Comparison of ENCODE assay signal across 17 cellular contexts in genomic region chr17:28181568-28181967, GRCh38.
DNase-seq lines count a peak whose midpoint lies in the region; ATAC-seq and TF ChIP-seq lines count a peak whose summit lies in the region.
"Had no signal": no experiment of that assay in that cellular context is flagged by ENCODE, and none has a peak within 500 bp of the region (broad histone marks: within the 10 kb centered on the region; RNA-seq: fewer than 3 reads in every experiment).

No MANE protein-coding gene starts in this region.

- no peak overlapping the region for H2BK15ac ChIP-seq in mesenchymal stem cell (ENCODE audit: low read depth, poor library complexity, severe bottlenecking)

- peaks cover 23% of the 10 kb centered on the region for H3K79me1 ChIP-seq in mesenchymal stem cell (replicated peaks; ENCODE audit: low read length, poor library complexity, severe bottlenecking)
- H3K79me1 ChIP-seq in trophoblast cell (ENCODE audit: low read length): peaks cover 13% of the 10 kb centered on the region

- H3K4me2 ChIP-seq in mesenchymal stem cell (ENCODE audit: low read length, poor library complexity, severe bottlenecking) (no peak overlapping the region), neural progenitor cell (no peak overlapping the region), trophoblast cell (ENCODE audit: low read length) (no peak overlapping the region)
- H3K4me2 ChIP-seq: A549; BLaER1 treated with 17β-estradiol and CSF1 and Interleukin-3, amounts not matched to agents 10 nM and 100 nM had no signal

- peaks cover 7% of the 10 kb centered on the region for H3K4me1 ChIP-seq in mesenchymal stem cell (ENCODE audit: control insufficient read depth, insufficient read depth, low read depth, low read length)
- no peaks in the 10 kb centered on the region for H3K4me1 ChIP-seq in neural progenitor cell
- peaks cover 4 to 11% of the 10 kb centered on the region in 2 experiments for H3K4me1 ChIP-seq in trophoblast cell (ENCODE audit: control insufficient read depth in 1 of 2, insufficient read depth in 2 of 2, low read length in 2 of 2)
- H3K4me1 ChIP-seq: Caco-2 had no signal

- H3K36me3 Mint-ChIP-seq in neural progenitor cell: peaks cover 22% of the 10 kb centered on the region

- H3K9me3 Mint-ChIP-seq in neural progenitor cell: peaks cover 6% of the 10 kb centered on the region
- H3K9me3 Mint-ChIP-seq: CD4-positive, alpha-beta T cell; CD8-positive, alpha-beta T cell had no signal

- H4K20me1 ChIP-seq in neural progenitor cell (ENCODE audit: low read depth): no peaks in the 10 kb centered on the region
- H4K20me1 ChIP-seq: BLaER1 treated with 17β-estradiol and CSF1 and Interleukin-3, amounts not matched to agents 10 nM and 100 nM had no signal

- DNase-seq in mesenchymal stem cell (no peak), neural progenitor cell (ENCODE audit: low spot score) (no peak), trophoblast cell (no peak), NCI-H1092 (lab: John Stamatoyannopoulos, UW) (no peak)
- DNase-seq: AML-193; Caco-2; Calu3; CD4-positive, alpha-beta T cell; CD8-positive, alpha-beta T cell; DMS79 treated with DMSO at 0.1 percent for 48 hours; GF-D8 had no signal

- H3K9ac ChIP-seq in mesenchymal stem cell (ENCODE audit: low read length) (no peak overlapping the region), neural progenitor cell (no peak overlapping the region), trophoblast cell (ENCODE audit: low read length) (no peak overlapping the region)
- H3K9ac ChIP-seq: BLaER1 treated with 17β-estradiol and CSF1 and Interleukin-3, amounts not matched to agents 10 nM and 100 nM had no signal

- no peaks in the 10 kb centered on the region for H3K27me3 ChIP-seq in mesenchymal stem cell (ENCODE audit: control insufficient read depth in 1 of 2, insufficient read depth in 1 of 2, low read length in 2 of 2)
- no peaks in the 10 kb centered on the region for H3K27me3 ChIP-seq in neural progenitor cell
- H3K27me3 ChIP-seq in trophoblast cell (ENCODE audit: insufficient read depth, low read length): no peaks in the 10 kb centered on the region
- H3K27me3 ChIP-seq: BLaER1 treated with 17β-estradiol and CSF1 and Interleukin-3, amounts not matched to agents 10 nM and 100 nM had no signal

- H3K27ac ChIP-seq in mesenchymal stem cell (ENCODE audit: low read length, poor library complexity, severe bottlenecking) (no peak overlapping the region), neural progenitor cell (no peak overlapping the region), trophoblast cell (ENCODE audit: low read depth, low read length) (no peak overlapping the region)
- H3K27ac ChIP-seq: 22Rv1; A549; BLaER1 treated with 17β-estradiol and CSF1 and Interleukin-3, amounts not matched to agents 10 nM and 100 nM; C4-2B had no signal

- H3K27ac Mint-ChIP-seq in neural progenitor cell: no peak overlapping the region
- H3K27ac Mint-ChIP-seq: B cell; CD4-positive, alpha-beta T cell; CD8-positive, alpha-beta T cell had no signal

- H3K14ac ChIP-seq in mesenchymal stem cell (ENCODE audit: low read length in 2 of 2) (no peak overlapping the region), trophoblast cell (ENCODE audit: low read length) (peak overlapping the region; percentile 88)

- no peaks in the 10 kb centered on the region for H3K79me2 ChIP-seq in neural progenitor cell (ENCODE audit: low read depth)
- peaks cover 2% of the 10 kb centered on the region for H3K79me2 ChIP-seq in trophoblast cell (ENCODE audit: control insufficient read depth, insufficient read depth, low read length, poor library complexity)

- H4K91ac ChIP-seq in mesenchymal stem cell (ENCODE audit: low read length): no peak overlapping the region
- H4K91ac ChIP-seq in trophoblast cell (ENCODE audit: low read depth, low read length): peak overlapping the region; percentile 74

- no peak for TF ChIP-seq CTCF in neural progenitor cell (IDR thresholded peaks at IDR 0.05)

- H2AFZ ChIP-seq in mesenchymal stem cell (ENCODE audit: low read depth, low read length) (no peak overlapping the region), neural progenitor cell (replicated peaks) (no peak overlapping the region), trophoblast cell (ENCODE audit: insufficient read depth, low read length, poor library complexity) (no peak overlapping the region)

- no peak for ATAC-seq in GM21786 (IDR thresholded peaks at IDR 0.05; ENCODE audit: unreplicated experiment)
- ATAC-seq: A549; CD8-positive, alpha-beta T cell had no signal

- no peak overlapping the region for H4K8ac ChIP-seq in mesenchymal stem cell (ENCODE audit: low read length)
- H4K8ac ChIP-seq in trophoblast cell (ENCODE audit: low read depth, low read length): peak overlapping the region; percentile 54

- H2BK12ac ChIP-seq in mesenchymal stem cell (ENCODE audit: low read length in 2 of 2): peak overlapping the region; percentile 47 to 49
- peak overlapping the region; percentile 93 for H2BK12ac ChIP-seq in trophoblast cell (ENCODE audit: low read length)

- H3K4me3 Mint-ChIP-seq in neural progenitor cell: peak overlapping the region; percentile 55
- H3K4me3 Mint-ChIP-seq: B cell; CD4-positive, alpha-beta T cell; CD8-positive, alpha-beta T cell had no signal

- H4K12ac ChIP-seq in trophoblast cell (ENCODE audit: low read depth, low read length): no peak overlapping the region

- H3K9me3 ChIP-seq in mesenchymal stem cell (ENCODE audit: control insufficient read depth, low read length) (no peaks in the 10 kb centered on the region), neural progenitor cell (ENCODE audit: low read depth) (no peaks in the 10 kb centered on the region), trophoblast cell (ENCODE audit: insufficient read depth, low read depth, low read length) (no peaks in the 10 kb centered on the region)

- H2BK5ac ChIP-seq in mesenchymal stem cell (ENCODE audit: low read depth, low read length, poor library complexity, severe bottlenecking) (no peak overlapping the region), trophoblast cell (ENCODE audit: low read depth, low read length, poor library complexity) (peak overlapping the region; percentile 85)

- H3K4ac ChIP-seq in mesenchymal stem cell (ENCODE audit: low read depth in 1 of 2, low read length in 2 of 2) (no peak overlapping the region), trophoblast cell (ENCODE audit: low read depth, low read length) (peak overlapping the region; percentile 14)

- no peak overlapping the region for H2AK5ac ChIP-seq in mesenchymal stem cell (ENCODE audit: low read length, severe bottlenecking)
- peak overlapping the region; percentile 76 for H2AK5ac ChIP-seq in trophoblast cell (ENCODE audit: low read length)

- H3K4me3 ChIP-seq in mesenchymal stem cell (ENCODE audit: insufficient read depth in 1 of 2, low read depth in 1 of 2, low read length in 2 of 2) (no peak overlapping the region), neural progenitor cell (no peak overlapping the region), trophoblast cell (ENCODE audit: low read depth, low read length) (no peak overlapping the region)
- H3K4me3 ChIP-seq: A549; BLaER1 treated with 17β-estradiol and CSF1 and Interleukin-3, amounts not matched to agents 10 nM and 100 nM had no signal

- H3K23ac ChIP-seq in mesenchymal stem cell (ENCODE audit: low read length in 2 of 2) (no peak overlapping the region), trophoblast cell (ENCODE audit: low read length) (no peak overlapping the region)

- H2BK120ac ChIP-seq in mesenchymal stem cell (ENCODE audit: low read depth, low read length): no peak overlapping the region
- H2BK120ac ChIP-seq in trophoblast cell (ENCODE audit: insufficient read depth, low read length, poor library complexity): peak overlapping the region; percentile 51

- WGBS in mesenchymal stem cell: 97% methylated on average over 6 of the region's 9 CpGs
- no CpG with 5 or more reads among the region's 9 CpGs for WGBS in trophoblast cell (ENCODE audit: extremely low coverage, insufficient coverage, insufficient read length)

- no peaks in the 10 kb centered on the region for H3K27me3 Mint-ChIP-seq in neural progenitor cell (ENCODE audit: insufficient read depth, low read depth)
- H3K27me3 Mint-ChIP-seq: B cell; CD4-positive, alpha-beta T cell had no signal

- no peaks in the 10 kb centered on the region for H3F3A ChIP-seq in neural progenitor cell (ENCODE audit: low read depth)

- H3K36me3 ChIP-seq in mesenchymal stem cell (ENCODE audit: control insufficient read depth in 1 of 2, insufficient read depth in 2 of 2, low read depth in 1 of 2, low read length in 2 of 2) (peaks cover 12 to 37% of the 10 kb centered on the region in 2 experiments), neural progenitor cell (peaks cover 12% of the 10 kb centered on the region), trophoblast cell (ENCODE audit: control insufficient read depth in 1 of 2, insufficient read depth in 2 of 2, low read length in 2 of 2) (peaks cover 1 to 9% of the 10 kb centered on the region in 2 experiments)

- H3K18ac ChIP-seq in mesenchymal stem cell (ENCODE audit: low read depth in 1 of 2, low read length in 2 of 2): no peak overlapping the region
- H3K18ac ChIP-seq in trophoblast cell (ENCODE audit: low read length): peak overlapping the region; percentile 35

- no peaks in the 10 kb centered on the region for H3K4me1 Mint-ChIP-seq in neural progenitor cell
- H3K4me1 Mint-ChIP-seq: B cell had no signal
